Comparison of ENCODE assay signal across 1 cellular context in genomic region chr16:88403794-88404581, GRCh38.
TF ChIP-seq lines count a peak whose summit lies in the region.

No MANE protein-coding gene starts in this region.

TF ChIP-seq in IMR-90, 13 proteins besides CTCF, POLR2A, EP300 and RAD21:
- TF ChIP-seq ELK1 (IDR thresholded peaks at IDR 0.05; ENCODE audit: borderline replicate concordance, low read depth, low read length): no peak
- no peak for TF ChIP-seq MAFK (IDR thresholded peaks at IDR 0.05; ENCODE audit: low read depth, low read length)
- TF ChIP-seq MXI1 (IDR thresholded peaks at IDR 0.05; ENCODE audit: borderline replicate concordance, low read depth, low read length): no peak
